In the genomic region with DNA sequence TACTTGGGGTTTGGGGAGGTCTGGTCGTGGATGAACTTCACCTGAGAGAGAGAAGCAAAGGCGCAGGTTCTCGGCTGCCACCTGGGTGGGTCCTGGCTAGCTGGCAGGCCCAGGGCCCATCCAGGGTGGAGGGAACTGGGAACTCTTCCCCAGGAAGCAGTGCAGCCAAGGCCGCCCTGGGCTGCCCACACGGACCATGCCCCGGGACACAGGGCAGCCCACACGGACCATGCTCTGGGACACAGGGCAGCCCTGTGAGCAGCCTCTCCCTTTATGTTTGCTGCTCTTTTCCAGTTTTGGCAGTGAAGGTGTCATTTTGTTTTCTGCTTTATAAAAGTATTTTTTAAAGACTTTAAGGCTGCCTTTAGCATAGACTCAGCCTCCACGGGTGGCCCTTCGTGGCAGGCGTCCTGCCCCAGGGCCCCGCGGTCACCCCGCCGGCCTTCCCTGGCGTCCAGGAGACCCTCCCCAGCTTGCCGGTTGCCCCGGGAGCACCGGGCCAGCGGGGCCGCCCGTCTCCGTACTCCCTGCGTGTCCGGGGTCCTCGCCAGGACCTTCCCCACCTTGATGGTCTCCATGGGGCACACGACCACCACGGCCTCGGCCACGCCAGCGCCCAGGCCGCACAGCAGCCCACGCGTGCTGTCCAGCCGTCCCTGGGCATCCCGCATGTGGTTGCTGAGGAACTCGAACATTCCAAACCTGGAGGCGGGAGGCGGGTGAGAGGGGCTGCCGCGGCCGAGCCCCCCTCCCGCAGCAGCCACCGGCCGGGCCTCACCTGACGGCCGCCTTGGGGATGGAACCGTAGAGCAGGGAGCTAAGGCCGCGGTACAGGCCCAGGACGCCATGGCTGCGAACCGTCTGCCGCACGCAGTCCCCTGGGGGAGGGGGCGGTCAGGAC, we compare ENCODE assay signal across 9 cellular contexts. TPM values are rescaled to one million over a fixed set of nuclear protein-coding genes. Genes with fewer than 3 reads are reported as not detected.
DNase-seq lines count a peak whose midpoint lies in the region; ATAC-seq and TF ChIP-seq lines count a peak whose summit lies in the region.
"Had no signal": no experiment of that assay in that cellular context is flagged by ENCODE, and none has a peak within 500 bp of the region (broad histone marks: within the 10 kb centered on the region; RNA-seq: fewer than 3 reads in every experiment).

No MANE protein-coding gene starts in this region.

- H3K9me2 ChIP-seq in HCT116 (ENCODE audit: insufficient read depth) (no peaks in the 10 kb centered on the region), hepatocyte (replicated peaks; ENCODE audit: insufficient read depth) (no peaks in the 10 kb centered on the region)

- POLR2A ChIA-PET in HCT116 (lab: Charles Lee) = interaction anchor here (1.6 kb wide), 1 partner anchor 114 kb away, joined by 6 read pairs; a partner anchor contains a TSS

- H3K36me3 ChIP-seq in HCT116 (ENCODE audit: control insufficient read depth in 1 of 2, insufficient read depth in 2 of 2, low read length in 2 of 2) (no peaks in the 10 kb centered on the region), WERI-Rb-1 (peaks cover 17% of the 10 kb centered on the region; the same call in 1 of the 2 replicates), hepatocyte (replicated peaks; ENCODE audit: insufficient read depth, low read depth) (no peaks in the 10 kb centered on the region), smooth muscle cell (ENCODE audit: low read depth) (no peaks in the 10 kb centered on the region)

- BruUV-seq in HCT116 (replicated peaks; lab: Mats Ljungman, UMichigan) = TSS peak; percentile 61

- intact Hi-C loops in HCT116 (cut with micrococcal nuclease) = loop anchor here (2.0 kb wide), 1 partner anchor 253 kb away; a partner anchor contains a TSS

- 38% methylated on average over 47 of the region's 55 CpGs for WGBS in hepatocyte (ENCODE audit: low lambda C conversion rate, missing lambda C conversion rate)
- 15% methylated on average over 53 of the region's 55 CpGs for WGBS in smooth muscle cell (ENCODE audit: low lambda C conversion rate)

- no peaks in the 10 kb centered on the region for H3F3A ChIP-seq in smooth muscle cell (ENCODE audit: low read depth)

- H3K27ac ChIP-seq in HCT116 (ENCODE audit: low read depth, low read length) (peak overlapping the region; percentile 94), WERI-Rb-1 (peak overlapping the region; percentile 86), hepatocyte (peak overlapping the region; percentile 99), smooth muscle cell (ENCODE audit: low read depth) (peak overlapping the region; percentile 4)

- TF ChIP-seq POLR2A in HCT116 (IDR thresholded peaks at IDR 0.05; ENCODE audit: borderline replicate concordance, extremely low read depth, insufficient read depth, insufficient read length) = no peak

- H3K4me2 ChIP-seq in HCT116 (ENCODE audit: low read length) (peak overlapping the region; percentile 95), hepatocyte (peak overlapping the region; percentile 99), smooth muscle cell (peak overlapping the region; percentile 98)

- TF ChIP-seq CTCF in HCT116 (IDR thresholded peaks at IDR 0.05 in 2 of 3, conservative IDR thresholded peaks at IDR 0.05 in 1 of 3; ENCODE audit: borderline replicate concordance in 1 of 3, insufficient read depth in 1 of 3, low read depth in 2 of 3, low read length in 2 of 3) (no peak), WERI-Rb-1 (IDR thresholded peaks at IDR 0.05; ENCODE audit: low read depth, low read length) (no peak), hepatocyte (IDR thresholded peaks at IDR 0.05; ENCODE audit: poor library complexity) (no peak), smooth muscle cell (IDR thresholded peaks at IDR 0.05; ENCODE audit: borderline replicate concordance, insufficient read depth, poor library complexity, severe bottlenecking) (no peak)

- DNase-seq in HCT116 (ENCODE audit: low read depth, low spot score) = no peak
- DNase-seq in WERI-Rb-1 = no peak
- peak; percentile 22 for DNase-seq in hepatocyte (ENCODE audit: low spot score)
- DNase-seq in smooth muscle cell (lab: John Stamatoyannopoulos, UW; ENCODE audit: unreplicated experiment) = no peak
- DNase-seq in cerebellar nuclear complex (lab: John Stamatoyannopoulos, UW) = no peak
- no peak for DNase-seq in NCI-H2081 treated with DMSO at 0.1 percent for 48 hours (lab: John Stamatoyannopoulos, UW)
- no peak for DNase-seq in HuH-7.5 (ENCODE audit: low spot score)
- DNase-seq: NCI-H524 treated with DMSO at 0.1 percent for 48 hours had no signal

- no peak overlapping the region for H2AFZ ChIP-seq in HCT116 (ENCODE audit: low read depth, low read length, poor library complexity, severe bottlenecking)
- H2AFZ ChIP-seq in hepatocyte = peak overlapping the region; percentile 69
- H2AFZ ChIP-seq in smooth muscle cell (ENCODE audit: low read depth) = peak overlapping the region; percentile 43

- H3K27me3 ChIP-seq in HCT116 (ENCODE audit: insufficient read depth, low read length) (no peaks in the 10 kb centered on the region), WERI-Rb-1 (ENCODE audit: insufficient read depth, low read depth, severe bottlenecking) (no peaks in the 10 kb centered on the region), hepatocyte (no peaks in the 10 kb centered on the region), smooth muscle cell (ENCODE audit: low read depth) (no peaks in the 10 kb centered on the region)

- H3K79me2 ChIP-seq in HCT116 (ENCODE audit: insufficient read depth, low read length) (peaks cover 52% of the 10 kb centered on the region), hepatocyte (peaks cover 42% of the 10 kb centered on the region), smooth muscle cell (ENCODE audit: low read depth) (peaks cover 34% of the 10 kb centered on the region)

- RAD21 ChIA-PET in HCT116 (lab: Charles Lee; ENCODE audit: low non-redundant PET in 1 of 2, low total read pairs in 2 of 2, uncharacterized antibody in 2 of 2, unreplicated experiment in 2 of 2) = no interaction called here

- no peak for ATAC-seq in HCT116

- peak overlapping the region; percentile 63 to 82 for H3K4me3 ChIP-seq in HCT116 (replicated peaks in 1 of 2; ENCODE audit: low read depth in 1 of 2, low read length in 2 of 2)
- peak overlapping the region; percentile 77 for H3K4me3 ChIP-seq in WERI-Rb-1 (ENCODE audit: low read depth, low read length)
- H3K4me3 ChIP-seq in hepatocyte = peak overlapping the region; percentile 98
- peak overlapping the region; percentile 94 for H3K4me3 ChIP-seq in smooth muscle cell

- H3K9me3 ChIP-seq in HCT116 (ENCODE audit: control insufficient read depth in 1 of 2, insufficient read depth in 1 of 2, low read depth in 1 of 2, low read length in 2 of 2) (no peaks in the 10 kb centered on the region), WERI-Rb-1 (ENCODE audit: severe bottlenecking) (no peaks in the 10 kb centered on the region), hepatocyte (ENCODE audit: low read depth) (no peaks in the 10 kb centered on the region), smooth muscle cell (replicated peaks; ENCODE audit: low read depth) (no peaks in the 10 kb centered on the region)

- no peak for TF ChIP-seq RAD21 in HCT116 (IDR thresholded peaks at IDR 0.05; ENCODE audit: low read depth)

- H3K4me1 ChIP-seq in HCT116 (ENCODE audit: control insufficient read depth in 1 of 2, insufficient read depth in 2 of 2, low read length in 2 of 2) (peaks cover 11 to 64% of the 10 kb centered on the region in 2 experiments), hepatocyte (ENCODE audit: insufficient read depth) (peaks cover 33% of the 10 kb centered on the region), smooth muscle cell (ENCODE audit: low read depth) (peaks cover 9% of the 10 kb centered on the region)

- no peaks in the 10 kb centered on the region for H4K20me1 ChIP-seq in HCT116 (ENCODE audit: insufficient read depth)
- peaks cover 22% of the 10 kb centered on the region for H4K20me1 ChIP-seq in hepatocyte (ENCODE audit: insufficient read depth, poor library complexity, severe bottlenecking)
- peaks cover 43% of the 10 kb centered on the region for H4K20me1 ChIP-seq in smooth muscle cell (ENCODE audit: low read depth)

- CTCF ChIA-PET in HCT116 (lab: Charles Lee) = interaction anchor here (1.3 to 2.5 kb wide), 2 partner anchors 33 to 452 kb away, joined by 5 to 18 read pairs; a partner anchor contains a TSS

- H3K9ac ChIP-seq in HCT116 (ENCODE audit: low read length) (peak overlapping the region; percentile 84), smooth muscle cell (ENCODE audit: low read depth) (peak overlapping the region; percentile 66)

TF ChIP-seq in HCT116, 20 proteins besides CTCF, POLR2A, EP300 and RAD21 (continues in another document):
- TF ChIP-seq FOSL1 (IDR thresholded peaks at IDR 0.05; ENCODE audit: low read depth) (no peak), SRF (IDR thresholded peaks at IDR 0.05; ENCODE audit: low read depth) (no peak), POLR2AphosphoS5 (IDR thresholded peaks at IDR 0.05; ENCODE audit: low read depth, low read length) (no peak)

RNA-seq across cellular contexts. Expression of a gene that starts 1.1 kb away (rescaled TPM):
- total RNA-seq in HCT116 (2021; ENCODE audit: unreplicated experiment) = 146 TPM
- polyA plus RNA-seq in HCT116 (2012) = 130 and 133 TPM in 2 replicates
- total RNA-seq in hepatocyte = 162 and 187 TPM in 2 replicates
- 395 and 422 TPM in 2 replicates for polyA plus RNA-seq in hepatocyte
- total RNA-seq in smooth muscle cell = 56.5 and 75.6 TPM in 2 replicates
- polyA plus RNA-seq in smooth muscle cell = 182 and 204 TPM in 2 replicates

RNA-seq across cellular contexts. Expression of a gene that starts 27.3 kb away (rescaled TPM):
- total RNA-seq in HCT116 (2021; ENCODE audit: unreplicated experiment) = not detected
- not detected in 2 replicates for polyA plus RNA-seq in HCT116 (2012)
- total RNA-seq in hepatocyte = not detected in 2 replicates
- polyA plus RNA-seq in hepatocyte = not detected in 2 replicates
- not detected in 2 replicates for total RNA-seq in smooth muscle cell
- polyA plus RNA-seq in smooth muscle cell = not detected in 2 replicates
- total RNA-seq: lung microvascular endothelial cell had no signal

RNA-seq across cellular contexts. Expression of a gene that starts 33.0 kb away (rescaled TPM):
- total RNA-seq in HCT116 (2021; ENCODE audit: unreplicated experiment) (17.7 TPM), hepatocyte (7.6 and 9.0 TPM in 2 replicates), smooth muscle cell (9.2 and 14.8 TPM in 2 replicates)
- polyA plus RNA-seq in HCT116 (2012) = 11.4 and 13.6 TPM in 2 replicates
- polyA plus RNA-seq in hepatocyte (11.4 and 11.7 TPM in 2 replicates), smooth muscle cell (12.9 and 18.2 TPM in 2 replicates)

RNA-seq across cellular contexts. Expression of a gene that starts 46.3 kb away (rescaled TPM):
- total RNA-seq in HCT116 (2021; ENCODE audit: unreplicated experiment) (not detected), hepatocyte (not detected in 2 replicates), smooth muscle cell (not detected in 2 replicates)
- polyA plus RNA-seq in HCT116 (2012) = not detected in 2 replicates
- polyA plus RNA-seq in hepatocyte (not detected in 2 replicates), smooth muscle cell (not detected in 2 replicates)
- total RNA-seq: lung microvascular endothelial cell had no signal

RNA-seq across cellular contexts. Expression of a gene that starts 55.2 kb away (rescaled TPM):
- total RNA-seq in HCT116 (2021; ENCODE audit: unreplicated experiment) = 42.9 TPM
- 39.2 and 48.9 TPM in 2 replicates for polyA plus RNA-seq in HCT116 (2012)
- 45.2 and 61.5 TPM in 2 replicates for total RNA-seq in hepatocyte
- polyA plus RNA-seq in hepatocyte = 62.4 and 67.2 TPM in 2 replicates
- total RNA-seq in smooth muscle cell = 29.0 and 46.7 TPM in 2 replicates
- 53.2 and 54.7 TPM in 2 replicates for polyA plus RNA-seq in smooth muscle cell

Comparison
In these comparisons a context has a peak if more than half of its experiments do, and no peak if none do; other contexts are left out.
1. H3K27ac ChIP-seq: peak in every context shown above with its lines; median percentile 99 in hepatocyte; 94 in HCT116; 86 in WERI-Rb-1; 4 in smooth muscle cell.